ENCODE assay signal across 23 cellular contexts in genomic region chr2:18474690-18475089, GRCh38.
"Had no signal": no experiment of that assay in that cellular context is flagged by ENCODE, and none has a peak within 500 bp of the region (broad histone marks: within the 10 kb centered on the region; RNA-seq: fewer than 3 reads in every experiment).

No MANE protein-coding gene starts in this region.

- H3K4me1 Mint-ChIP-seq: activated naive CD8-positive, alpha-beta T cell treated with anti-CD3 and anti-CD28 coated beads, Interleukin-2, amount 10 ng/mL, durations not matched to agents 7 days and 5 days; naive thymus-derived CD8-positive, alpha-beta T cell; stimulated activated naive CD8-positive, alpha-beta T cell treated with anti-CD3 and anti-CD28 coated beads, Interleukin-15, amount 100 ng/mL, for 72 hours; T-helper 17 cell had no signal

- H3K4me1 ChIP-seq: body of pancreas had no signal

- H3K27me3 Mint-ChIP-seq: dendritic cell treated with granulocyte-macrophage colony-stimulating factor and Interleukin-4, amounts not matched to agents 40 ng/mL and 50 ng/mL, for 4 days had no signal

- H3K36me3 Mint-ChIP-seq: activated CD4-positive, alpha-beta memory T cell treated with anti-CD3 and anti-CD28 coated beads for 36 hours; activated naive CD8-positive, alpha-beta T cell treated with anti-CD3 and anti-CD28 coated beads, Interleukin-2, amount 10 ng/mL, durations not matched to agents 7 days and 5 days; naive thymus-derived CD8-positive, alpha-beta T cell; stimulated activated effector memory CD8-positive, alpha-beta T cell treated with anti-CD3 and anti-CD28 coated beads, Interleukin-12 subunit alpha, Interleukin-12 subunit beta, amount 100 ng/mL, for 72 hours had no signal

- H3K4me3 Mint-ChIP-seq: activated CD4-positive, alpha-beta memory T cell treated with anti-CD3 and anti-CD28 coated beads for 36 hours; activated naive CD4-positive, alpha-beta T cell treated with anti-CD3 and anti-CD28 coated beads for 36 hours; activated naive CD8-positive, alpha-beta T cell treated with anti-CD3 and anti-CD28 coated beads, Interleukin-2, amount 10 ng/mL, durations not matched to agents 7 days and 5 days; activated T-cell treated with anti-CD3 and anti-CD28 coated beads, Interleukin-2, amount 50 U/mL, for 72 hours; dendritic cell treated with granulocyte-macrophage colony-stimulating factor and Interleukin-4, amounts not matched to agents 40 ng/mL and 50 ng/mL, for 4 days; naive thymus-derived CD8-positive, alpha-beta T cell; stimulated activated effector memory CD8-positive, alpha-beta T cell treated with anti-CD3 and anti-CD28 coated beads, Interleukin-12 subunit alpha, Interleukin-12 subunit beta, amount 100 ng/mL, for 72 hours; stimulated activated naive CD8-positive, alpha-beta T cell treated with anti-CD3 and anti-CD28 coated beads, Interleukin-15, amount 100 ng/mL, for 72 hours; T-helper 17 cell had no signal

- H3K27me3 ChIP-seq: body of pancreas, heart right ventricle, vagina had no signal

- H3K36me3 ChIP-seq: heart right ventricle, lower lobe of right lung, vagina had no signal

- H3K9me3 ChIP-seq: body of pancreas, heart right ventricle, lower lobe of right lung, vagina had no signal

- ATAC-seq: activated T-cell treated with anti-CD3 and anti-CD28 coated beads, Interleukin-2, amount 50 U/mL, for 72 hours; body of pancreas; left colon; lower lobe of right lung; naive thymus-derived CD8-positive, alpha-beta T cell; stimulated activated effector memory CD8-positive, alpha-beta T cell treated with anti-CD3 and anti-CD28 coated beads, Interleukin-12 subunit alpha, Interleukin-12 subunit beta, amount 100 ng/mL, for 72 hours; stimulated activated naive CD8-positive, alpha-beta T cell treated with anti-CD3 and anti-CD28 coated beads, Interleukin-15, amount 100 ng/mL, for 72 hours; T-helper 17 cell had no signal

- H3K4me3 ChIP-seq: body of pancreas, heart right ventricle, lower lobe of right lung, vagina had no signal

- DNase-seq: activated CD4-positive, alpha-beta memory T cell treated with anti-CD3 and anti-CD28 coated beads for 36 hours; activated CD4-positive, alpha-beta T cell treated with anti-CD3 and anti-CD28 coated beads for 4 hours; activated CD4-positive, CD25-positive, alpha-beta regulatory T cell; activated effector memory CD4-positive, alpha-beta T cell treated with Interleukin-2 at 50 U/mL for 16 hours; activated naive CD4-positive, alpha-beta T cell treated with anti-CD3 and anti-CD28 coated beads for 36 hours; activated naive CD8-positive, alpha-beta T cell treated with anti-CD3 and anti-CD28 coated beads, Interleukin-2, amount 10 ng/mL, durations not matched to agents 7 days and 5 days; activated T-cell treated with anti-CD3 and anti-CD28 coated beads, Interleukin-2, amount 50 U/mL, for 72 hours; amygdala; body of pancreas; effector CD4-positive, alpha-beta T cell; heart right ventricle; left colon; lower lobe of right lung; naive thymus-derived CD8-positive, alpha-beta T cell; small intestine; stimulated activated CD4-positive, alpha-beta T cell treated with anti-CD3 and anti-CD28 coated beads, Interleukin-2, amount 100 ng/mL, for 24 hours; stimulated activated naive CD8-positive, alpha-beta T cell treated with anti-CD3 and anti-CD28 coated beads, Interleukin-15, amount 100 ng/mL, for 72 hours; SW 1271; T-helper 17 cell; trophoblast cell had no signal

- H3K27ac ChIP-seq: body of pancreas, lower lobe of right lung, vagina had no signal

- H3K9me3 Mint-ChIP-seq: activated CD4-positive, alpha-beta memory T cell treated with anti-CD3 and anti-CD28 coated beads for 36 hours; activated naive CD4-positive, alpha-beta T cell treated with anti-CD3 and anti-CD28 coated beads for 36 hours; activated naive CD8-positive, alpha-beta T cell treated with anti-CD3 and anti-CD28 coated beads, Interleukin-2, amount 10 ng/mL, durations not matched to agents 7 days and 5 days; activated T-cell treated with anti-CD3 and anti-CD28 coated beads, Interleukin-2, amount 50 U/mL, for 72 hours; dendritic cell treated with granulocyte-macrophage colony-stimulating factor and Interleukin-4, amounts not matched to agents 40 ng/mL and 50 ng/mL, for 4 days; naive thymus-derived CD8-positive, alpha-beta T cell; stimulated activated effector memory CD8-positive, alpha-beta T cell treated with anti-CD3 and anti-CD28 coated beads, Interleukin-12 subunit alpha, Interleukin-12 subunit beta, amount 100 ng/mL, for 72 hours; stimulated activated naive CD8-positive, alpha-beta T cell treated with anti-CD3 and anti-CD28 coated beads, Interleukin-15, amount 100 ng/mL, for 72 hours had no signal

- H3K27ac Mint-ChIP-seq: activated CD4-positive, alpha-beta memory T cell treated with anti-CD3 and anti-CD28 coated beads for 36 hours; activated naive CD4-positive, alpha-beta T cell treated with anti-CD3 and anti-CD28 coated beads for 36 hours; activated naive CD8-positive, alpha-beta T cell treated with anti-CD3 and anti-CD28 coated beads, Interleukin-2, amount 10 ng/mL, durations not matched to agents 7 days and 5 days; activated T-cell treated with anti-CD3 and anti-CD28 coated beads, Interleukin-2, amount 50 U/mL, for 72 hours; dendritic cell treated with granulocyte-macrophage colony-stimulating factor and Interleukin-4, amounts not matched to agents 40 ng/mL and 50 ng/mL, for 4 days; naive thymus-derived CD8-positive, alpha-beta T cell; stimulated activated effector memory CD8-positive, alpha-beta T cell treated with anti-CD3 and anti-CD28 coated beads, Interleukin-12 subunit alpha, Interleukin-12 subunit beta, amount 100 ng/mL, for 72 hours; T-helper 17 cell had no signal
